22 cellular contexts compared by ENCODE assay signal in the genomic region with DNA sequence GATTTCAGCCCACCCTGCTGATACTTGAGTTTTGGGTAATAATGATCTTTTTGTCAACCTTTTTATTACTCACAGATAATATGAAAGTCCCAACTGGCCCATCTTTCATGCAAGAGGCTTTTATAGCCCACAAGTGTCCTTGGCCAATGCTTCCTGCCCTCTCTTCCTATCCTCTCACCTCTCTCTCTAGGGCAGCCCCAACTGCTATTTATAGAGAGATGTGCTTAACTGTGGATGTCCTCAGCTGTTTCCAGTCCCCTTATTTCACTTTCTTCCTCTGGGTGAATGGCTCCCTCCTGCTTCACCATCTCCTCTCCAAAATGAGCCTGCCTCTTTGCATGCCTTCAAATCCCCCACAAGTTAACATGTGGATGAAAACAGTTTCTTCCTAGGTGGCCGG.
"Had no signal": no experiment of that assay in that cellular context is flagged by ENCODE, and none has a peak within 500 bp of the region (broad histone marks: within the 10 kb centered on the region; RNA-seq: fewer than 3 reads in every experiment).

No MANE protein-coding gene starts in this region.

- H3K9ac ChIP-seq: parathyroid adenoma had no signal

- H3K4me3 ChIP-seq: coronary artery, left lung, mucosa of descending colon, prostate gland, skin epidermis, stomach, thoracic aorta had no signal

- H3K4me1 Mint-ChIP-seq: endodermal cell had no signal

- H3K9me3 ChIP-seq: left lung, mucosa of descending colon, prostate gland, stomach, thoracic aorta had no signal

- H3K9me3 Mint-ChIP-seq: endodermal cell; natural killer cell treated with Interleukin-12 subunit alpha and Interleukin-12 subunit beta and Interleukin-15 and Interleukin-18, amount 100 ng/mL, for 72 hours had no signal

- ATAC-seq: foreskin keratinocyte; left lung; mucosa of descending colon; natural killer cell treated with Interleukin-12 subunit alpha and Interleukin-12 subunit beta and Interleukin-15 and Interleukin-18, amount 100 ng/mL, for 72 hours; sciatic nerve had no signal

- DNase-seq: caudate nucleus; effector CD4-positive, alpha-beta T cell; endodermal cell; erythroblast; foreskin keratinocyte; left lung; mucosa of descending colon; occipital lobe; retina; stimulated activated CD4-positive, alpha-beta T cell treated with anti-CD3 and anti-CD28 coated beads, Interleukin-2, amount 100 ng/mL, for 24 hours; stimulated activated CD4-positive, alpha-beta T cell treated with anti-CD3 and anti-CD28 coated beads, Interleukin-4, amount 100 ng/mL, for 4 hours; stimulated activated naive CD4-positive, alpha-beta T cell; stomach; substantia nigra; trophoblast cell had no signal

- H3K4me1 ChIP-seq: foreskin keratinocyte, left lung, parathyroid adenoma, prostate gland, stomach had no signal

- H3K4me3 Mint-ChIP-seq: endodermal cell; natural killer cell treated with Interleukin-12 subunit alpha and Interleukin-12 subunit beta and Interleukin-15 and Interleukin-18, amount 100 ng/mL, for 72 hours had no signal

- H3K36me3 ChIP-seq: left lung, prostate gland, stomach, thoracic aorta had no signal

- H3K36me3 Mint-ChIP-seq: natural killer cell treated with Interleukin-12 subunit alpha and Interleukin-12 subunit beta and Interleukin-15 and Interleukin-18, amount 100 ng/mL, for 72 hours had no signal

- H3K27ac ChIP-seq: foreskin keratinocyte, left lung, parathyroid adenoma, prostate gland, stomach had no signal

- H3K27ac Mint-ChIP-seq: endodermal cell; natural killer cell treated with Interleukin-12 subunit alpha and Interleukin-12 subunit beta and Interleukin-15 and Interleukin-18, amount 100 ng/mL, for 72 hours had no signal
